In genomic region chr4:149029056-149029651, GRCh38 we compare ENCODE assay signal across 22 cellular contexts.
DNase-seq lines count a peak whose midpoint lies in the region; ATAC-seq and TF ChIP-seq lines count a peak whose summit lies in the region.
"Had no signal": no experiment of that assay in that cellular context is flagged by ENCODE, and none has a peak within 500 bp of the region (broad histone marks: within the 10 kb centered on the region; RNA-seq: fewer than 3 reads in every experiment).

No MANE protein-coding gene starts in this region.

- H3K36me3 ChIP-seq in endodermal cell (ENCODE audit: control insufficient read depth, insufficient read depth, low read length) (no peaks in the 10 kb centered on the region), parathyroid adenoma (ENCODE audit: control insufficient read depth, insufficient read depth, low read length) (no peaks in the 10 kb centered on the region), MM.1S (replicated peaks; ENCODE audit: insufficient read depth, low read length) (no peaks in the 10 kb centered on the region)
- H3K36me3 ChIP-seq: gastroesophageal sphincter, left lung, neutrophil, right atrium auricular region had no signal

- no peak for ATAC-seq in GM19351 (IDR thresholded peaks at IDR 0.05; ENCODE audit: unreplicated experiment)
- ATAC-seq: CD8-positive, alpha-beta T cell; gastroesophageal sphincter; left lung had no signal

- H3K4me1 Mint-ChIP-seq in endodermal cell, result peaks cover 8% of the 10 kb centered on the region

- no peak overlapping the region for H3K27ac ChIP-seq in endodermal cell (ENCODE audit: low read depth, low read length)
- H3K27ac ChIP-seq in parathyroid adenoma, result no peak overlapping the region
- H3K27ac ChIP-seq in MM.1S (ENCODE audit: low read length), result no peak overlapping the region
- H3K27ac ChIP-seq: epithelial cell of prostate, gastroesophageal sphincter, HL-60, left lung, neutrophil, right atrium auricular region had no signal

- H2AFZ ChIP-seq in parathyroid adenoma, result peak overlapping the region; percentile 22
- no peak overlapping the region for H2AFZ ChIP-seq in MM.1S (ENCODE audit: low read length)

- H3K4me1 ChIP-seq in endodermal cell (ENCODE audit: control insufficient read depth, insufficient read depth, low read length), result no peaks in the 10 kb centered on the region
- no peaks in the 10 kb centered on the region for H3K4me1 ChIP-seq in parathyroid adenoma
- no peaks in the 10 kb centered on the region for H3K4me1 ChIP-seq in MM.1S (ENCODE audit: low read length)
- H3K4me1 ChIP-seq: gastroesophageal sphincter, left lung, right atrium auricular region had no signal

- H3K4me3 Mint-ChIP-seq in endodermal cell, result no peak overlapping the region
- H3K4me3 Mint-ChIP-seq: activated naive CD8-positive, alpha-beta T cell; CD8-positive, alpha-beta T cell had no signal

- no peaks in the 10 kb centered on the region for H4K20me1 ChIP-seq in MM.1S (ENCODE audit: insufficient read depth, low read length)

- no peak overlapping the region for H3K4me2 ChIP-seq in parathyroid adenoma (ENCODE audit: low read length)
- no peak overlapping the region for H3K4me2 ChIP-seq in MM.1S (ENCODE audit: low read depth, low read length)

- no peaks in the 10 kb centered on the region for H3F3A ChIP-seq in MM.1S (ENCODE audit: insufficient read depth, low read length)

- H3K9ac ChIP-seq in endodermal cell (ENCODE audit: extremely low read depth, low read length, poor library complexity, severe bottlenecking), result no peak overlapping the region
- no peak overlapping the region for H3K9ac ChIP-seq in parathyroid adenoma
- H3K9ac ChIP-seq in MM.1S (ENCODE audit: low read length), result no peak overlapping the region

- H3K36me3 Mint-ChIP-seq in endodermal cell (ENCODE audit: low read depth), result no peaks in the 10 kb centered on the region
- H3K36me3 Mint-ChIP-seq: activated naive CD8-positive, alpha-beta T cell; CD8-positive, alpha-beta T cell had no signal

- no peaks in the 10 kb centered on the region for H3K9me3 Mint-ChIP-seq in endodermal cell
- H3K9me3 Mint-ChIP-seq: CD8-positive, alpha-beta T cell had no signal

- peak overlapping the region; percentile 23 for H3K27ac Mint-ChIP-seq in endodermal cell
- H3K27ac Mint-ChIP-seq: activated naive CD8-positive, alpha-beta T cell; CD8-positive, alpha-beta T cell had no signal

- no peaks in the 10 kb centered on the region for H3K79me2 ChIP-seq in parathyroid adenoma
- H3K79me2 ChIP-seq in MM.1S (ENCODE audit: low read length), result no peaks in the 10 kb centered on the region

- TF ChIP-seq CTCF in endodermal cell (conservative IDR thresholded peaks at IDR 0.05) (no peak), parathyroid adenoma (IDR thresholded peaks at IDR 0.05) (no peak), MM.1S (IDR thresholded peaks at IDR 0.05; ENCODE audit: low read length) (no peak)

- H3K9me3 ChIP-seq in endodermal cell (ENCODE audit: control insufficient read depth, low read length) (no peaks in the 10 kb centered on the region), parathyroid adenoma (ENCODE audit: control insufficient read depth, low read length) (no peaks in the 10 kb centered on the region), MM.1S (replicated peaks; ENCODE audit: insufficient read depth, low read length) (no peaks in the 10 kb centered on the region)
- H3K9me3 ChIP-seq: gastroesophageal sphincter, left lung, neutrophil, right atrium auricular region had no signal

- WGBS in endodermal cell (ENCODE audit: insufficient coverage in 1 of 2, insufficient read length in 1 of 2), 2 experiments, result 91% methylated on average over 4 of the region's 4 CpGs; no CpG with 5 or more reads in 1 of the 2 experiments

- DNase-seq in ELF-1 (ENCODE audit: low read depth, low spot score) (peak; percentile 2), NCI-H510A (lab: John Stamatoyannopoulos, UW) (peak; percentile 4), endodermal cell (no peak), MM.1S (no peak), GF-D8 (lab: John Stamatoyannopoulos, UW) (no peak)
- DNase-seq: activated T-cell treated with anti-CD3 and anti-CD28 coated beads, Interleukin-2, amount 50 U/mL, for 1 hour; CD8-positive, alpha-beta T cell; cortex of kidney; HCEC 1CT; Karpas-422; left lung; NCI-H1436 treated with DMSO at 0.1 percent for 48 hours; NCI-H2227 treated with DMSO at 0.1 percent for 48 hours; stimulated activated naive CD4-positive, alpha-beta T cell treated with Interleukin-2 at 50 U/mL for 16 hours had no signal

- H3K9me2 ChIP-seq in MM.1S (replicated peaks; ENCODE audit: insufficient read depth, low read length), result no peaks in the 10 kb centered on the region

- peaks cover 12% of the 10 kb centered on the region for H3K27me3 ChIP-seq in endodermal cell (ENCODE audit: control insufficient read depth, insufficient read depth, low read length, poor library complexity, severe bottlenecking)
- H3K27me3 ChIP-seq in parathyroid adenoma (ENCODE audit: control insufficient read depth, insufficient read depth, low read length), result no peaks in the 10 kb centered on the region
- H3K27me3 ChIP-seq in MM.1S (replicated peaks; ENCODE audit: insufficient read depth, low read length), result no peaks in the 10 kb centered on the region
- H3K27me3 ChIP-seq: gastroesophageal sphincter, left lung, neutrophil, right atrium auricular region had no signal

- no peak overlapping the region for H3K4me3 ChIP-seq in endodermal cell (ENCODE audit: low read length)
- H3K4me3 ChIP-seq in parathyroid adenoma (ENCODE audit: low read depth, low read length), result no peak overlapping the region
- H3K4me3 ChIP-seq in MM.1S (ENCODE audit: low read length), result no peak overlapping the region
- H3K4me3 ChIP-seq: gastroesophageal sphincter, left lung, right atrium auricular region had no signal

- H3K27me3 Mint-ChIP-seq in endodermal cell (ENCODE audit: insufficient read depth), result peaks cover 4% of the 10 kb centered on the region

Comparison
In these comparisons a context has a peak if more than half of its experiments do, and no peak if none do; other contexts are left out.
1. DNase-seq: peak in ELF-1 (single experiment) and NCI-H510A (single experiment); none in endodermal cell (single experiment), MM.1S (single experiment) and GF-D8 (single experiment).